In the genomic region with DNA sequence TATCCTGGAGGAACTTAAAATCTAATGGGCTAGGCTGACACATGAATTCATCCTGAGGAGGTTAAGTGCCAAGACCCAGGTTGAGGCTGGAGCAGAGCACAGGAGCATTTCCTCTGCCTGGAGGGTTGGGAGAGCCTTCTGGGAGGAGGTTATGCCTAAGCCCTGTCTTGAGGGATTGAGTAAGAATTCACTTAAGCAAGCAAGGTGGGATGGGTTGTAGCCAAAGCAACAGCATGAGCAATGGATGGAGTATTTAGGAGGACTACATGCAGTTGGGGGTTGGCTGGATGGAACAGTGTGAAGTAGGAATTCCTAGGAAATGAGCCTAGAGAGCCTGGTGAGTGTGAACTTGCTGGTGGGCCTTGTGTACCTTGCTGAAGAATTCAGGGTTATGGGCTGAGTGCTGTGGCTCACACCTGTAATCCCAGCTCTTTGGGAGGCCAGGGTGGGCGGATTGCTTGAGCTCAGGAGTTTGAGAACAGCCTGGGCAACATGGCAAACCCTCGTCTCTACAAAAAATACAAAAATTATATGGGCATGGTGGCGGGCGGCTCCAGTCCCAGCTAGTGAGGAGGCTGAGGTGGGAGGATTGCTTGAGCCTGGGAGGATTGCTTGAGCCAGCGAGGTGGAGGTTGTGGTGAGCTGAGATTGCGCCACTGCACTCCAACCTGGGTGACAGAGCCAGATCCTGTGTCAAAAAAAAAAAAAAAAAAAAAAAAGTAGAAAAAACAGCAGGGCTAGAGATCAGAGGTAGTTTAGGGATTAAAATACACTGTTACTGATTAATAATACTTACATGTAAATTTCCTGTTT, we compare ENCODE assay signal across 11 cellular contexts. TPM values are rescaled to one million over a fixed set of nuclear protein-coding genes. Genes with fewer than 3 reads are reported as not detected.
DNase-seq lines count a peak whose midpoint lies in the region; FAIRE-seq and TF ChIP-seq lines count a peak whose summit lies in the region.
"Had no signal": no experiment of that assay in that cellular context is flagged by ENCODE, and none has a peak within 500 bp of the region (broad histone marks: within the 10 kb centered on the region; RNA-seq: fewer than 3 reads in every experiment).

No MANE protein-coding gene starts in this region.

- peak; percentile 78 for FAIRE-seq in RCC 7860 (lab: Jason Lieb, UNC)

- DNase-seq in ELR (ENCODE audit: low read depth) (peak; percentile 98), RCC 7860 (ENCODE audit: low spot score) (peak; percentile 89), epithelial cell of proximal tubule (ENCODE audit: low read depth) (peak; percentile 94), non-pigmented ciliary epithelial cell (ENCODE audit: low read depth) (peak; percentile 92), SKM-1 (lab: John Stamatoyannopoulos, UW; ENCODE audit: unreplicated experiment) (no peak), DMS53 treated with DMSO at 0.1 percent for 48 hours (lab: John Stamatoyannopoulos, UW; ENCODE audit: unreplicated experiment) (no peak), osteocyte (ENCODE audit: extremely low spot score, unreplicated experiment) (no peak)
- no peak for DNase-seq in activated T-helper 2 cell treated with anti-CD3 and anti-CD28 coated beads, Interferon-gamma antibody, Interleukin-2, Interleukin-4, amounts not matched to agents 10 μg/mL and 5 μg/mL and 100 μg/mL, durations not matched to agents 14 hours and 24 hours and 36 hours (ENCODE audit: low spot score)
- DNase-seq: activated T-cell treated with anti-CD3 and anti-CD28 coated beads, Interleukin-2, amount 50 U/mL, for 4 hours; NCI-H2029 treated with DMSO at 0.1 percent for 48 hours; upper lobe of left lung had no signal

- H3K4me1 Mint-ChIP-seq in activated T-helper 2 cell treated with anti-CD3 and anti-CD28 coated beads, Interferon-gamma antibody, Interleukin-2, Interleukin-4, amounts not matched to agents 10 μg/mL and 5 μg/mL and 100 μg/mL, durations not matched to agents 14 hours and 24 hours and 36 hours (ENCODE audit: low read depth), result no peaks in the 10 kb centered on the region
- peaks cover 37% of the 10 kb centered on the region for H3K4me1 Mint-ChIP-seq in osteocyte (ENCODE audit: unreplicated experiment)

- H3K27ac Mint-ChIP-seq in activated T-helper 2 cell treated with anti-CD3 and anti-CD28 coated beads, Interferon-gamma antibody, Interleukin-2, Interleukin-4, amounts not matched to agents 10 μg/mL and 5 μg/mL and 100 μg/mL, durations not matched to agents 14 hours and 24 hours and 36 hours, result no peak overlapping the region
- no peak overlapping the region for H3K27ac Mint-ChIP-seq in osteocyte (ENCODE audit: unreplicated experiment)

- TF ChIP-seq CTCF in epithelial cell of proximal tubule (conservative IDR thresholded peaks at IDR 0.05; ENCODE audit: low read depth, low read length) (no peak), osteocyte (IDR thresholded peaks at IDR 0.05) (no peak)

- H3K4me3 Mint-ChIP-seq in activated T-helper 2 cell treated with anti-CD3 and anti-CD28 coated beads, Interferon-gamma antibody, Interleukin-2, Interleukin-4, amounts not matched to agents 10 μg/mL and 5 μg/mL and 100 μg/mL, durations not matched to agents 14 hours and 24 hours and 36 hours (ENCODE audit: low read depth), result no peak overlapping the region
- H3K4me3 Mint-ChIP-seq in osteocyte (ENCODE audit: unreplicated experiment), result no peak overlapping the region
- H3K4me3 Mint-ChIP-seq: activated T-cell treated with anti-CD3 and anti-CD28 coated beads, Interleukin-2, amount 50 U/mL, for 4 hours had no signal

- no peaks in the 10 kb centered on the region for H3K9me3 Mint-ChIP-seq in activated T-helper 2 cell treated with anti-CD3 and anti-CD28 coated beads, Interferon-gamma antibody, Interleukin-2, Interleukin-4, amounts not matched to agents 10 μg/mL and 5 μg/mL and 100 μg/mL, durations not matched to agents 14 hours and 24 hours and 36 hours
- no peaks in the 10 kb centered on the region for H3K9me3 Mint-ChIP-seq in osteocyte (ENCODE audit: unreplicated experiment)
- H3K9me3 Mint-ChIP-seq: activated T-cell treated with anti-CD3 and anti-CD28 coated beads, Interleukin-2, amount 50 U/mL, for 4 hours had no signal

- peaks cover 2% of the 10 kb centered on the region for H3K27me3 Mint-ChIP-seq in activated T-helper 2 cell treated with anti-CD3 and anti-CD28 coated beads, Interferon-gamma antibody, Interleukin-2, Interleukin-4, amounts not matched to agents 10 μg/mL and 5 μg/mL and 100 μg/mL, durations not matched to agents 14 hours and 24 hours and 36 hours (ENCODE audit: low read depth)
- H3K27me3 Mint-ChIP-seq in osteocyte (ENCODE audit: unreplicated experiment), result no peaks in the 10 kb centered on the region

- no peaks in the 10 kb centered on the region for H3K36me3 Mint-ChIP-seq in activated T-helper 2 cell treated with anti-CD3 and anti-CD28 coated beads, Interferon-gamma antibody, Interleukin-2, Interleukin-4, amounts not matched to agents 10 μg/mL and 5 μg/mL and 100 μg/mL, durations not matched to agents 14 hours and 24 hours and 36 hours (ENCODE audit: low read depth)
- no peaks in the 10 kb centered on the region for H3K36me3 Mint-ChIP-seq in osteocyte (ENCODE audit: unreplicated experiment)

- intact Hi-C loops in activated T-helper 2 cell treated with anti-CD3 and anti-CD28 coated beads, Interferon-gamma antibody, Interleukin-2, Interleukin-4, amounts not matched to agents 10 μg/mL and 5 μg/mL and 100 μg/mL, durations not matched to agents 14 hours and 24 hours and 36 hours (cut with micrococcal nuclease), result no loop called here

- no peak overlapping the region for H3K4me3 ChIP-seq in epithelial cell of proximal tubule (ENCODE audit: low read depth, low read length)
- H3K4me3 ChIP-seq: upper lobe of left lung had no signal

RNA-seq across cellular contexts. Expression of a gene that starts 22.2 kb away (rescaled TPM):
- total RNA-seq in epithelial cell of proximal tubule (11.9 and 14.3 TPM in 2 replicates), osteocyte (36.9 and 37.0 TPM in 2 replicates)
- 0.34 TPM in 2 replicates for total RNA-seq in activated T-helper 2 cell treated with anti-CD3 and anti-CD28 coated beads, Interferon-gamma antibody, Interleukin-2, Interleukin-4, amounts not matched to agents 10 μg/mL and 5 μg/mL and 100 μg/mL, durations not matched to agents 14 hours and 24 hours and 36 hours

Comparison
In these comparisons a context has a peak if more than half of its experiments do, and no peak if none do; other contexts are left out.
1. DNase-seq: peak in ELR (single experiment), RCC 7860 (single experiment), epithelial cell of proximal tubule (single experiment) and non-pigmented ciliary epithelial cell (single experiment); none in activated T-helper 2 cell treated with anti-CD3 and anti-CD28 coated beads, Interferon-gamma antibody, Interleukin-2, Interleukin-4, amounts not matched to agents 10 μg/mL and 5 μg/mL and 100 μg/mL, durations not matched to agents 14 hours and 24 hours and 36 hours (single experiment), SKM-1 (single experiment), DMS53 treated with DMSO at 0.1 percent for 48 hours (single experiment) and osteocyte (single experiment).